In the genomic region with DNA sequence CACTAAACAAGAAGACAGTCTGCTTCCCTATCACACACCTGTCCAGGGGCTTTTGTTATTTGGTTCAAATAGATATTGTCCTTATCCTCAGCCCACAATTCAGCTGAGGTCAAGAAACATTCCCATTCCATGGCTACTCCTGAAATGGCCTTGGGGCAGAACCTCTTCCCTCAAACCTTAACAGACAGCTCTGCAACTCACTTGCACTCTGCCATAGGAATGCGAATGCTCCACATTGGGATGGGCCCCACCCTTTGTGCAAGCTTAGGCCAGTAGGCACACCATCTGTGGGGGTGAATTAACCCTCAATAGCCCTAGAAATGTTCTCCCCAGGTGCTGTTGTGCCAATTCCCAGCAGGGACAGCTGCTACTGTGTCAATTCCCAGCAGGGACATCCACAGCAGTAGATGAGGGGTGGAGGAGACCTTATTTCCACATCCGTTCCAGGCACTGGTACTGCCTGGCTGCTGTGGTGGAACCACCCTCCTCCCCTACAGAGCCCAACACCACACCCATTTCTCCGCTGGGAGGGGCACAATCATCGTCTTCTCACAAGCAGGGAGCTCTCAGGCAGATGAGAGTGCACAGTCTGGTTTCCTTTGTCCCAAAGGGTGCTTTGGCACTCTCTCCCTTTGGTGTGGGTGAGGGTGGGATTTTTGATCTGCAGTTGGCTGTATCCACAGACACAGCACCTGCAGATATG, we compare ENCODE assay signal across 13 cellular contexts. TPM values are rescaled to one million over a fixed set of nuclear protein-coding genes. Genes with fewer than 3 reads are reported as not detected.
DNase-seq lines count a peak whose midpoint lies in the region; ATAC-seq, FAIRE-seq and TF ChIP-seq lines count a peak whose summit lies in the region.
"Had no signal": no experiment of that assay in that cellular context is flagged by ENCODE, and none has a peak within 500 bp of the region (broad histone marks: within the 10 kb centered on the region; RNA-seq: fewer than 3 reads in every experiment).

No MANE protein-coding gene starts in this region.

- FAIRE-seq in GM12878 (lab: Jason Lieb, UNC), result no peak
- FAIRE-seq: kidney had no signal

- H3K27ac ChIP-seq in right cardiac atrium (ENCODE audit: low read length) (no peak overlapping the region), GM12878 (ENCODE audit: control insufficient read depth, insufficient read depth) (no peak overlapping the region), upper lobe of left lung (no peak overlapping the region)
- H3K27ac ChIP-seq in effector memory CD4-positive, alpha-beta T cell (ENCODE audit: insufficient read depth, low read length, poor library complexity, severe bottlenecking), result no peak overlapping the region
- H3K27ac ChIP-seq: ovary had no signal

- in situ Hi-C loops in GM12878 (cut with MboI) (no loop called here), HAP-1 (cut with MboI; ENCODE audit: low sequenced_read_pairs) (no loop called here)

- DNase-seq in right cardiac atrium (peak in 2 of 3 donors; percentile 36 to 49), left ventricle myocardium superior (no peak), RPMI7951 (ENCODE audit: low read depth) (peak; percentile 43), GM12878 (ENCODE audit: low read depth, low spot score) (no peak), upper lobe of left lung (no peak), HAP-1 (ENCODE audit: low spot score in 2 of 2) (no peak)
- DNase-seq in effector memory CD4-positive, alpha-beta T cell, result no peak
- DNase-seq: cerebellar nuclear complex, DMS153, kidney, NCI-H2029 treated with DMSO at 0.1 percent for 48 hours, ovary had no signal

- no peaks in the 10 kb centered on the region for H4K20me1 ChIP-seq in GM12878 (ENCODE audit: control insufficient read depth, insufficient read depth)

- H3K27me3 ChIP-seq in right cardiac atrium (ENCODE audit: control insufficient read depth, insufficient read depth), result no peaks in the 10 kb centered on the region
- no peaks in the 10 kb centered on the region for H3K27me3 ChIP-seq in GM12878 (replicated peaks in 1 of 2; ENCODE audit: control insufficient read depth in 2 of 2, insufficient read depth in 2 of 2, low read length in 1 of 2)
- H3K27me3 ChIP-seq in upper lobe of left lung, result no peaks in the 10 kb centered on the region
- no peaks in the 10 kb centered on the region for H3K27me3 ChIP-seq in effector memory CD4-positive, alpha-beta T cell (replicated peaks; ENCODE audit: control insufficient read depth, insufficient read depth, low read length, poor library complexity, severe bottlenecking)
- H3K27me3 ChIP-seq in HAP-1 (ENCODE audit: low read depth), result no peaks in the 10 kb centered on the region
- H3K27me3 ChIP-seq: ovary had no signal

- CTCF ChIA-PET in GM12878 (lab: Yijun Ruan, JAX), result interaction anchor here (0.6 to 2.6 kb wide), 9 partner anchors 22 to 147 kb away, joined by 3 to 25 read pairs (median 5); no protein-coding TSS in a partner anchor

- POLR2A ChIA-PET in GM12878 (lab: Charles Lee), result no interaction called here

- no peak for TF ChIP-seq EP300 in GM12878 (IDR thresholded peaks at IDR 0.05; ENCODE audit: borderline replicate concordance in 1 of 2, control insufficient read depth in 1 of 2, low read depth in 2 of 2, low read length in 2 of 2)
- no peak for TF ChIP-seq EP300 in upper lobe of left lung (IDR thresholded peaks at IDR 0.05)

- H3K36me3 ChIP-seq in GM12878 (ENCODE audit: control insufficient read depth in 2 of 2, insufficient read depth in 2 of 2, low read length in 1 of 2) (no peaks in the 10 kb centered on the region), upper lobe of left lung (no peaks in the 10 kb centered on the region), HAP-1 (replicated peaks) (no peaks in the 10 kb centered on the region)
- no peaks in the 10 kb centered on the region for H3K36me3 ChIP-seq in effector memory CD4-positive, alpha-beta T cell (ENCODE audit: control insufficient read depth, insufficient read depth, low read length)
- H3K36me3 ChIP-seq: ovary had no signal

- no peak overlapping the region for H2AFZ ChIP-seq in GM12878 (ENCODE audit: control insufficient read depth, low read depth, low read length)

- intact Hi-C loops in right cardiac atrium (cut with DNase I), result no loop called here
- intact Hi-C loops in left ventricle myocardium superior (cut with micrococcal nuclease), result no loop called here
- intact Hi-C loops in GM12878 (cut with micrococcal nuclease; ENCODE audit: unreplicated experiment), result loop anchor here (5.0 kb wide), 1 partner anchor 69 kb away; no protein-coding TSS in a partner anchor

- RAD21 ChIA-PET in GM12878 (lab: Charles Lee; ENCODE audit: unreplicated experiment), result interaction anchor here (1.0 kb wide), 1 partner anchor 50 kb away, joined by 5 read pairs; no protein-coding TSS in a partner anchor

- TF ChIP-seq CTCF in GM12878 (IDR thresholded peaks at IDR 0.05 in 2 of 3, conservative IDR thresholded peaks at IDR 0.05 in 1 of 3; ENCODE audit: control insufficient read depth in 2 of 3, extremely low read depth in 1 of 3, insufficient read depth in 1 of 3, low read depth in 3 of 3, low read length in 3 of 3), result no peak
- TF ChIP-seq CTCF in upper lobe of left lung (IDR thresholded peaks at IDR 0.05), result no peak

- H3K4me2 ChIP-seq in GM12878 (ENCODE audit: control insufficient read depth, insufficient read depth), result no peak overlapping the region

- 50% methylated on average over 4 of the region's 4 CpGs for WGBS in right cardiac atrium
- WGBS in GM12878 (ENCODE audit: insufficient coverage, insufficient replicate concordance, low lambda C conversion rate, missing lambda C conversion rate), result 34% methylated on average over 4 of the region's 4 CpGs
- WGBS in upper lobe of left lung, 2 donors, result 66 to 76% methylated on average over 4 of the region's 4 CpGs

- BruUV-seq in GM12878 (replicated peaks; lab: Mats Ljungman, UMichigan), result no TSS peak

- SMC1A ChIA-PET in GM12878 (lab: Charles Lee; ENCODE audit: uncharacterized antibody, unreplicated experiment), result interaction anchor here (1.7 to 3.3 kb wide), 3 partner anchors 35 to 46 kb away, joined by 4 to 21 read pairs (median 5); no protein-coding TSS in a partner anchor

- H3K79me2 ChIP-seq in GM12878 (ENCODE audit: control insufficient read depth, insufficient read depth, low read length), result no peaks in the 10 kb centered on the region

- H3K4me3 ChIP-seq in right cardiac atrium (ENCODE audit: low read length) (no peak overlapping the region), GM12878 (no peak overlapping the region), upper lobe of left lung (no peak overlapping the region), HAP-1 (no peak overlapping the region)
- H3K4me3 ChIP-seq in effector memory CD4-positive, alpha-beta T cell (ENCODE audit: insufficient read depth, low read depth, low read length, poor library complexity, severe bottlenecking), result no peak overlapping the region
- H3K4me3 ChIP-seq: ovary had no signal

- H3K9me3 ChIP-seq in right cardiac atrium (ENCODE audit: control insufficient read depth, low read length), result no peaks in the 10 kb centered on the region
- no peaks in the 10 kb centered on the region; the same call in 2 of the 3 replicates for H3K9me3 ChIP-seq in GM12878 (replicated peaks; ENCODE audit: control insufficient read depth, insufficient read depth, low read length)
- peaks cover 0 to 10% (median 0%) of the 10 kb centered on the region in 4 donors for H3K9me3 ChIP-seq in upper lobe of left lung
- no peaks in the 10 kb centered on the region for H3K9me3 ChIP-seq in effector memory CD4-positive, alpha-beta T cell (ENCODE audit: control insufficient read depth, low read length)
- H3K9me3 ChIP-seq in HAP-1, result peaks cover 4% of the 10 kb centered on the region
- H3K9me3 ChIP-seq: ovary had no signal

- TF ChIP-seq POLR2A in GM12878 (IDR thresholded peaks at IDR 0.05; ENCODE audit: low read depth, low read length) (no peak), upper lobe of left lung (IDR thresholded peaks at IDR 0.05) (no peak)

- no peaks in the 10 kb centered on the region for H3K4me1 ChIP-seq in right cardiac atrium (ENCODE audit: control insufficient read depth, insufficient read depth, low read length)
- H3K4me1 ChIP-seq in GM12878 (ENCODE audit: control insufficient read depth, insufficient read depth, low read length), result no peaks in the 10 kb centered on the region
- H3K4me1 ChIP-seq in upper lobe of left lung, result no peaks in the 10 kb centered on the region
- peaks cover 13% of the 10 kb centered on the region for H3K4me1 ChIP-seq in effector memory CD4-positive, alpha-beta T cell (ENCODE audit: control insufficient read depth, insufficient read depth, low read length, poor library complexity, severe bottlenecking)
- no peaks in the 10 kb centered on the region; the same call in 1 of the 2 replicates for H3K4me1 ChIP-seq in HAP-1

- peak in 1 of 2 donors; percentile 31 for ATAC-seq in right cardiac atrium
- ATAC-seq in left ventricle myocardium superior, result no peak
- ATAC-seq in GM12878, result peak; percentile 82
- ATAC-seq in upper lobe of left lung (ENCODE audit: low FRiP score in 2 of 2), result peak; percentile 22 to 46
- no peak for ATAC-seq in GM18870 (IDR thresholded peaks at IDR 0.05; ENCODE audit: unreplicated experiment)

- no peak overlapping the region for H3K9ac ChIP-seq in GM12878 (ENCODE audit: control insufficient read depth, insufficient read depth, low read length)

- TF ChIP-seq RAD21 in GM12878 (IDR thresholded peaks at IDR 0.05; ENCODE audit: insufficient read depth, low read depth, low read length), result no peak

RNA-seq across cellular contexts. Expression of a gene that starts 42.4 kb away (rescaled TPM):
- 10 to 100 TPM; 12.0 to 23.5 (median 16.7) TPM for total RNA-seq in right cardiac atrium
- polyA plus RNA-seq in right cardiac atrium, result 2.7 TPM
- total RNA-seq in left ventricle myocardium superior, result 8.8 TPM
- 36.8 and 46.3 TPM in 2 replicates for total RNA-seq in RPMI7951 (2014; rRNA removed; shearing (Covaris generic))
- 49.4 and 55.8 TPM in 2 replicates for total RNA-seq in GM12878 (2013; cell fraction: nucleolus; rRNA removed)
- 18.2 and 25.6 TPM in 2 replicates for total RNA-seq in GM12878 (2014; rRNA removed)
- 20.5 and 22.4 TPM in 2 replicates for total RNA-seq in GM12878 (2014; rRNA removed; fragmentation: Illumina TruSeq; extraction: Trizol)
- 27.9 and 32.9 TPM in 2 replicates for total RNA-seq in GM12878 (2021)
- 9.4 TPM for polyA plus RNA-seq in GM12878 (2011; ENCODE audit: low read depth)
- polyA plus RNA-seq in GM12878 (2011; rRNA removed), result 29.9 and 31.5 TPM in 2 replicates
- polyA plus RNA-seq in GM12878 (2011; cell fraction: cytosol; rRNA removed), result 16.3 and 19.2 TPM in 2 replicates
- polyA plus RNA-seq in GM12878 (2011; cell fraction: nucleus; rRNA removed), result 14.7 and 16.3 TPM in 2 replicates
- 11.3 and 13.4 TPM in 2 replicates for polyA plus RNA-seq in GM12878 (2012)
- polyA plus RNA-seq in GM12878 (2014; fragmentation: Illumina TruSeq; extraction: Trizol), result 27.8 and 32.2 TPM in 2 replicates
- 10 to 100 TPM; 39.8 to 62.6 TPM for polyA plus RNA-seq in GM12878 (2014; fragmentation: Nextera tagmentation; extraction: Ambion mirVana)
- polyA plus RNA-seq in GM12878 (2014; rRNA removed), result 25.7 and 27.5 TPM in 2 replicates
- polyA plus RNA-seq in GM12878 (2016; fragmentation: Nextera tagmentation; extraction: Ambion mirVana), result 10 to 100 TPM; 37.6 to 39.5 TPM
- 23.3 and 24.7 TPM in 2 replicates for polyA minus RNA-seq in GM12878 (2011; rRNA and poly(A)+ RNA removed)
- 8.7 and 9.1 TPM in 2 replicates for polyA minus RNA-seq in GM12878 (2011; cell fraction: cytosol; rRNA and poly(A)+ RNA removed)
- 13.2 and 20.0 TPM in 2 replicates for polyA minus RNA-seq in GM12878 (2011; cell fraction: nucleus; rRNA and poly(A)+ RNA removed)
- total RNA-seq in upper lobe of left lung, result 10 to 100 TPM in 4 of 6 donors, 1 to 10 TPM in 2; 7.3 to 56.7 (median 15.7) TPM

RNA-seq across cellular contexts. Expression of a gene that starts 47.3 kb away (rescaled TPM):
- total RNA-seq in right cardiac atrium (1 to 10 TPM; 1.8 to 2.8 (median 2.4) TPM), left ventricle myocardium superior (1.3 TPM), GM12878 (2014; rRNA removed) (0.06 and 0.38 TPM in 2 replicates), GM12878 (2014; rRNA removed; fragmentation: Illumina TruSeq; extraction: Trizol) (0.09 and 0.18 TPM in 2 replicates), GM12878 (2021) (not detected in 2 replicates), upper lobe of left lung (1 to 10 TPM in 4 of 6 donors, under 1 TPM in 2; 0.34 to 9.4 (median 2.8) TPM)
- polyA plus RNA-seq in right cardiac atrium (2.1 TPM), GM12878 (2011; rRNA removed) (0.15 and 0.24 TPM in 2 replicates), GM12878 (2014; fragmentation: Illumina TruSeq; extraction: Trizol) (0.18 TPM in 1 of 2 replicates, not detected in the other), GM12878 (2014; fragmentation: Nextera tagmentation; extraction: Ambion mirVana) (under 1 TPM in 1 of 2 experiments, not detected in 1; 0.04 TPM), GM12878 (2014; rRNA removed) (0.06 TPM in 1 of 2 replicates, not detected in the other), GM12878 (2016; fragmentation: Nextera tagmentation; extraction: Ambion mirVana) (under 1 TPM in 1 of 2 experiments, not detected in 1; 0.39 TPM)
- 0.20 and 0.36 TPM in 2 replicates for total RNA-seq in RPMI7951 (2014; rRNA removed; shearing (Covaris generic))
- 0.49 and 0.56 TPM in 2 replicates for total RNA-seq in GM12878 (2013; cell fraction: nucleolus; rRNA removed)
- 0.12 TPM for polyA plus RNA-seq in GM12878 (2011; ENCODE audit: low read depth)
- 0.07 and 0.12 TPM in 2 replicates for polyA plus RNA-seq in GM12878 (2011; cell fraction: cytosol; rRNA removed)
- 0.09 TPM in 1 of 2 replicates, not detected in the other for polyA plus RNA-seq in GM12878 (2011; cell fraction: nucleus; rRNA removed)
- polyA plus RNA-seq in GM12878 (2012), result 0.27 and 0.28 TPM in 2 replicates
- not detected in 2 replicates for polyA minus RNA-seq in GM12878 (2011; rRNA and poly(A)+ RNA removed)
- not detected in 2 replicates for polyA minus RNA-seq in GM12878 (2011; cell fraction: cytosol; rRNA and poly(A)+ RNA removed)
- polyA minus RNA-seq in GM12878 (2011; cell fraction: nucleus; rRNA and poly(A)+ RNA removed), result 0.12 and 0.29 TPM in 2 replicates

Comparison
In these comparisons a context has a peak if more than half of its experiments do, and no peak if none do; other contexts are left out.
1. DNase-seq: peak in right cardiac atrium (2 of 3) and RPMI7951 (single experiment); none in left ventricle myocardium superior (single experiment), GM12878 (single experiment), upper lobe of left lung (0 of 2), effector memory CD4-positive, alpha-beta T cell (0 of 3) and HAP-1 (0 of 2).
2. ATAC-seq: peak in GM12878 (single experiment) and upper lobe of left lung (2 of 2); none in left ventricle myocardium superior (single experiment) and GM18870 (single experiment).